Comparison of ENCODE assay signal across 8 cellular contexts in genomic region chr9:35813434-35814105, GRCh38. TPM values are rescaled to one million over a fixed set of nuclear protein-coding genes. Genes with fewer than 3 reads are reported as not detected.
DNase-seq lines count a peak whose midpoint lies in the region; ATAC-seq and TF ChIP-seq lines count a peak whose summit lies in the region.

No MANE protein-coding gene starts in this region.

- peak overlapping the region; percentile 83 to 92 for H3K4me3 Mint-ChIP-seq in effector memory CD8-positive, alpha-beta T cell
- H3K4me3 Mint-ChIP-seq in neural crest cell, result peak overlapping the region; percentile 91

- peak; percentile 43 for TF ChIP-seq CTCF in neural crest cell (conservative IDR thresholded peaks at IDR 0.05)
- TF ChIP-seq CTCF in GM13977 (IDR thresholded peaks at IDR 0.05; ENCODE audit: extremely low read depth, insufficient read depth, missing control alignments), result no peak

- H3K4me1 Mint-ChIP-seq in effector memory CD8-positive, alpha-beta T cell (ENCODE audit: low read depth in 2 of 2), result peaks cover 28 to 29% of the 10 kb centered on the region in 2 donors
- peaks cover 39% of the 10 kb centered on the region for H3K4me1 Mint-ChIP-seq in neural crest cell

- H3K36me3 Mint-ChIP-seq in effector memory CD8-positive, alpha-beta T cell (ENCODE audit: insufficient read depth), result peaks cover 20% of the 10 kb centered on the region
- peaks cover 2% of the 10 kb centered on the region for H3K36me3 Mint-ChIP-seq in neural crest cell (ENCODE audit: low read depth)

- in situ Hi-C loops in GM13977 (cut with MboI; ENCODE audit: low pct_unique_long_range_greater_than_20kb, low sequenced_read_pairs, unreplicated experiment), result no loop called here

- peaks cover 0 to 1% of the 10 kb centered on the region in 2 donors for H3K9me3 Mint-ChIP-seq in effector memory CD8-positive, alpha-beta T cell
- no peaks in the 10 kb centered on the region for H3K9me3 Mint-ChIP-seq in neural crest cell

- DNase-seq in NCI-H526 (lab: John Stamatoyannopoulos, UW) (peak; percentile 24 to 52), NCI-H526 treated with DMSO at 0.1 percent for 48 hours (lab: John Stamatoyannopoulos, UW) (no peak), NCI-H69 (lab: John Stamatoyannopoulos, UW) (peak; percentile 51), neural crest cell (ENCODE audit: low read depth, low spot score) (no peak), GM13977 (ENCODE audit: low spot score) (no peak), cerebellum (ENCODE audit: low spot score) (no peak)
- DNase-seq in effector memory CD8-positive, alpha-beta T cell, result no peak

- peak overlapping the region; percentile 85 to 87 for H3K27ac Mint-ChIP-seq in effector memory CD8-positive, alpha-beta T cell
- H3K27ac Mint-ChIP-seq in neural crest cell (ENCODE audit: unreplicated experiment), result no peak overlapping the region

- ATAC-seq in effector memory CD8-positive, alpha-beta T cell (replicated peaks), result no peak
- no peak for ATAC-seq in HG02571 (IDR thresholded peaks at IDR 0.05; ENCODE audit: unreplicated experiment)

- peaks cover 0 to 6% of the 10 kb centered on the region in 2 donors for H3K27me3 Mint-ChIP-seq in effector memory CD8-positive, alpha-beta T cell
- no peaks in the 10 kb centered on the region for H3K27me3 Mint-ChIP-seq in neural crest cell (ENCODE audit: low read depth)

RNA-seq across cellular contexts. Expression of gene HINT2, which starts 1.3 kb away (rescaled TPM):
- total RNA-seq in neural crest cell, result 54.1 and 60.1 TPM in 2 replicates
- total RNA-seq in cerebellum, result 7.5 TPM

RNA-seq across cellular contexts. Expression of gene SPAG8, which starts 1.5 kb away (rescaled TPM):
- total RNA-seq in neural crest cell (1.4 TPM in 2 replicates), cerebellum (4.0 TPM)

RNA-seq across cellular contexts. Expression of gene FAM221B, which starts 15.0 kb away (rescaled TPM):
- 0.19 and 0.43 TPM in 2 replicates for total RNA-seq in neural crest cell
- total RNA-seq in cerebellum, result not detected

RNA-seq across cellular contexts. Expression of gene TMEM8B, which starts 15.5 kb away (rescaled TPM):
- 23.9 and 26.5 TPM in 2 replicates for total RNA-seq in neural crest cell
- 9.3 TPM for total RNA-seq in cerebellum

RNA-seq across cellular contexts. Expression of gene NPR2, which starts 22.2 kb away (rescaled TPM):
- total RNA-seq in neural crest cell, result 26.9 and 27.6 TPM in 2 replicates
- total RNA-seq in cerebellum, result 16.2 TPM

Comparison
In these comparisons a context has a peak if more than half of its experiments do, and no peak if none do; other contexts are left out.
1. DNase-seq: peak in NCI-H526 (2 of 2) and NCI-H69 (single experiment); none in NCI-H526 treated with DMSO at 0.1 percent for 48 hours (single experiment), effector memory CD8-positive, alpha-beta T cell (0 of 3), neural crest cell (single experiment), GM13977 (single experiment) and cerebellum (single experiment).